In genomic region chr15:56371495-56372147, GRCh38 we compare ENCODE assay signal across 12 cellular contexts. TPM values are rescaled to one million over a fixed set of nuclear protein-coding genes. Genes with fewer than 3 reads are reported as not detected.
DNase-seq lines count a peak whose midpoint lies in the region; ATAC-seq, FAIRE-seq and TF ChIP-seq lines count a peak whose summit lies in the region.
"Had no signal": no experiment of that assay in that cellular context is flagged by ENCODE, and none has a peak within 500 bp of the region (broad histone marks: within the 10 kb centered on the region; RNA-seq: fewer than 3 reads in every experiment).

No MANE protein-coding gene starts in this region.

- TF ChIP-seq CTCF in bronchial epithelial cell (IDR thresholded peaks at IDR 0.05; ENCODE audit: insufficient read depth, low read length, severe bottlenecking) (no peak), upper lobe of right lung (IDR thresholded peaks at IDR 0.05) (no peak), ascending aorta (IDR thresholded peaks at IDR 0.05) (no peak)

- H3K4me3 ChIP-seq in bronchial epithelial cell (ENCODE audit: low read depth, low read length) = no peak overlapping the region
- H3K4me3 ChIP-seq in upper lobe of right lung = no peak overlapping the region
- H3K4me3 ChIP-seq in ascending aorta = no peak overlapping the region

- FAIRE-seq in bronchial epithelial cell (lab: Jason Lieb, UNC) = no peak
- FAIRE-seq: HepG2 had no signal

- H3K36me3 ChIP-seq in bronchial epithelial cell (ENCODE audit: control insufficient read depth, insufficient read depth, low read length) = no peaks in the 10 kb centered on the region
- H3K36me3 ChIP-seq in upper lobe of right lung = no peaks in the 10 kb centered on the region
- no peaks in the 10 kb centered on the region for H3K36me3 ChIP-seq in ascending aorta

- DNase-seq in bronchial epithelial cell (ENCODE audit: low read depth) (peak; percentile 26), upper lobe of right lung (no peak), ascending aorta (ENCODE audit: low spot score in 2 of 2) (no peak), H4 (ENCODE audit: low spot score) (no peak)
- DNase-seq in stimulated activated CD4-positive, alpha-beta T cell treated with anti-CD3 and anti-CD28 coated beads, Interleukin-4, amount 100 ng/mL, for 1 hour = no peak
- DNase-seq: activated CD8-positive, alpha-beta memory T cell treated with anti-CD3 and anti-CD28 coated beads for 24 hours; DND-41; immature natural killer cell had no signal

- H3K27me3 ChIP-seq in bronchial epithelial cell (ENCODE audit: control insufficient read depth, insufficient read depth, low read length) (no peaks in the 10 kb centered on the region), upper lobe of right lung (no peaks in the 10 kb centered on the region), ascending aorta (no peaks in the 10 kb centered on the region)

- H3K27ac ChIP-seq in upper lobe of right lung = no peak overlapping the region
- no peak overlapping the region for H3K27ac ChIP-seq in ascending aorta

- H3K9me3 ChIP-seq in upper lobe of right lung (no peaks in the 10 kb centered on the region), ascending aorta (no peaks in the 10 kb centered on the region)

- intact Hi-C loops in upper lobe of right lung (cut with DNase I) = no loop called here
- intact Hi-C loops in ascending aorta (cut with DNase I) = no loop called here

- ATAC-seq in GM18511 (IDR thresholded peaks at IDR 0.05; ENCODE audit: unreplicated experiment) = peak; percentile 94
- peak; percentile 80 for ATAC-seq in GM21367 (IDR thresholded peaks at IDR 0.05; ENCODE audit: unreplicated experiment)
- ATAC-seq in HG03103 (IDR thresholded peaks at IDR 0.05; ENCODE audit: low read depth, unreplicated experiment) = peak; percentile 84
- no peak for ATAC-seq in upper lobe of right lung
- ATAC-seq: HepG2 had no signal

- H3K4me1 ChIP-seq in upper lobe of right lung (no peaks in the 10 kb centered on the region), ascending aorta (no peaks in the 10 kb centered on the region)

RNA-seq across cellular contexts. Expression of gene TEX9, which starts 6.4 kb away (rescaled TPM):
- total RNA-seq in bronchial epithelial cell (2.6 and 3.6 TPM in 2 replicates), upper lobe of right lung (7.0 TPM), ascending aorta (12.5 TPM)
- 3.5 and 9.5 TPM in 2 replicates for total RNA-seq in H4 (2014; rRNA removed; shearing (Covaris generic))
